26 cellular contexts compared by ENCODE assay signal in the genomic region with DNA sequence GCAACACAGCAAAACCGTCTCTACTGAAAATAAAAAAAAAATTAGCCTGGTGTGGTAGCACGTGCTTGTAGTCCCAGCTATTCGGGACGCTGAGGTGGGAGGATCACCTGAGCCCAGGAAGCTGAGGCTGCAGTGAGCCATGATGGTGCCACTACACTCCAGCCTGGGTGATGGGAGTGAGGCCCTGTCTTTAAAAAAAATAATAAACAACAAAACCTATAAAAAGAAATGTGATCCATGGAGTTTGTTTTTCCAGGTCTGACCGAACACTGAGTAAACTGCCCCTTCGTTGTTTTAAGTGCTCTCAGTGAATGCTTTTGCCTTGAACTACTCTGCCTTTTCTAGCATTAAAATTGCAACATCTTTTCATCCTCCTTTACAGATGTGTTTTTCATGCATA.
"Had no signal": no experiment of that assay in that cellular context is flagged by ENCODE, and none has a peak within 500 bp of the region (broad histone marks: within the 10 kb centered on the region; RNA-seq: fewer than 3 reads in every experiment).

No MANE protein-coding gene starts in this region.

- H3K36me3 ChIP-seq: breast epithelium had no signal

- H3K4me3 ChIP-seq: adrenal gland, body of pancreas, breast epithelium, K562 had no signal

- H3K9me3 ChIP-seq: adrenal gland, body of pancreas, breast epithelium had no signal

- DNase-seq: activated CD4-positive, alpha-beta T cell treated with anti-CD3 and anti-CD28 coated beads, Interleukin-2, amount 10 ng/mL, durations not matched to agents 24 days and 14 days; activated CD4-positive, alpha-beta T cell treated with anti-CD3 and anti-CD28 coated beads, Interleukin-2, amount 50 U/mL, for 4 hours; activated CD8-positive, alpha-beta T cell treated with anti-CD3 and anti-CD28 coated beads for 36 hours; activated gamma-delta T cell treated with Interleukin-2 at 50 U/mL for 16 hours; activated naive CD4-positive, alpha-beta T cell treated with anti-CD3 and anti-CD28 coated beads for 36 hours; activated T-cell treated with anti-CD3 and anti-CD28 coated beads, Interleukin-2, amount 50 U/mL, for 4 hours; body of pancreas; NCI-H1092 treated with DMSO at 0.1 percent for 48 hours; NCI-H1417; NCI-H146; NCI-H187; NCI-H2029 treated with DMSO at 0.1 percent for 48 hours; NCI-H2107; NCI-H2171; NCI-H510A; NCI-H526; NCI-H748 treated with DMSO at 0.1 percent for 48 hours; Right ventricle myocardium superior; SW 1271; T-helper 1 cell; T1000 had no signal

- ATAC-seq: activated CD8-positive, alpha-beta T cell treated with anti-CD3 and anti-CD28 coated beads for 36 hours; activated naive CD4-positive, alpha-beta T cell treated with anti-CD3 and anti-CD28 coated beads, Interleukin-2, amount 50 U/mL, for 72 hours; activated T-cell treated with anti-CD3 and anti-CD28 coated beads, Interleukin-2, amount 50 U/mL, for 4 hours; body of pancreas; K562 had no signal

- H3K27ac Mint-ChIP-seq: activated CD4-positive, alpha-beta T cell treated with anti-CD3 and anti-CD28 coated beads, Interleukin-2, amount 10 ng/mL, durations not matched to agents 24 days and 14 days; activated CD8-positive, alpha-beta T cell treated with anti-CD3 and anti-CD28 coated beads for 36 hours; activated naive CD4-positive, alpha-beta T cell treated with anti-CD3 and anti-CD28 coated beads for 36 hours; activated naive CD4-positive, alpha-beta T cell treated with anti-CD3 and anti-CD28 coated beads, Interleukin-2, amount 50 U/mL, for 72 hours; activated T-helper 1 cell treated with anti-CD3 and anti-CD28 coated beads, Interleukin-12 subunit alpha, Interleukin-12 subunit beta, Interleukin-2, Interleukin-4 antibody, amounts not matched to agents 30 ng/mL and 10 ng/mL and 1 ng/mL, durations not matched to agents 14 hours and 24 hours and 36 hours had no signal

- H3K9me3 Mint-ChIP-seq: activated CD4-positive, alpha-beta T cell treated with anti-CD3 and anti-CD28 coated beads, Interleukin-2, amount 10 ng/mL, durations not matched to agents 24 days and 14 days; activated CD8-positive, alpha-beta T cell treated with anti-CD3 and anti-CD28 coated beads for 36 hours; activated naive CD4-positive, alpha-beta T cell treated with anti-CD3 and anti-CD28 coated beads for 36 hours; activated naive CD4-positive, alpha-beta T cell treated with anti-CD3 and anti-CD28 coated beads, Interleukin-2, amount 50 U/mL, for 72 hours; activated T-cell treated with anti-CD3 and anti-CD28 coated beads, Interleukin-2, amount 50 U/mL, for 4 hours; activated T-helper 1 cell treated with anti-CD3 and anti-CD28 coated beads, Interleukin-12 subunit alpha, Interleukin-12 subunit beta, Interleukin-2, Interleukin-4 antibody, amounts not matched to agents 30 ng/mL and 10 ng/mL and 1 ng/mL, durations not matched to agents 14 hours and 24 hours and 36 hours had no signal

- H3K27me3 ChIP-seq: adrenal gland, body of pancreas, breast epithelium had no signal

- H3K27ac ChIP-seq: adrenal gland, body of pancreas, breast epithelium had no signal

- H3K27me3 Mint-ChIP-seq: activated CD4-positive, alpha-beta T cell treated with anti-CD3 and anti-CD28 coated beads, Interleukin-2, amount 10 ng/mL, durations not matched to agents 24 days and 14 days; activated CD8-positive, alpha-beta T cell treated with anti-CD3 and anti-CD28 coated beads for 36 hours had no signal

- H3K4me3 Mint-ChIP-seq: activated CD4-positive, alpha-beta T cell treated with anti-CD3 and anti-CD28 coated beads, Interleukin-2, amount 10 ng/mL, durations not matched to agents 24 days and 14 days; activated CD8-positive, alpha-beta T cell treated with anti-CD3 and anti-CD28 coated beads for 36 hours; activated naive CD4-positive, alpha-beta T cell treated with anti-CD3 and anti-CD28 coated beads for 36 hours; activated T-cell treated with anti-CD3 and anti-CD28 coated beads, Interleukin-2, amount 50 U/mL, for 4 hours; activated T-helper 1 cell treated with anti-CD3 and anti-CD28 coated beads, Interleukin-12 subunit alpha, Interleukin-12 subunit beta, Interleukin-2, Interleukin-4 antibody, amounts not matched to agents 30 ng/mL and 10 ng/mL and 1 ng/mL, durations not matched to agents 14 hours and 24 hours and 36 hours had no signal
